ENCODE assay signal across 1 cellular context in genomic region chr7:129902788-129903422, GRCh38.
TF ChIP-seq lines count a peak whose summit lies in the region.

No MANE protein-coding gene starts in this region.

TF ChIP-seq in HCT116, 20 proteins besides CTCF, POLR2A, EP300 and RAD21 (continued from another document):
- TF ChIP-seq JUND (IDR thresholded peaks at IDR 0.05) (no peak), TCF7L2 (IDR thresholded peaks at IDR 0.05; ENCODE audit: borderline replicate concordance, extremely low read depth, insufficient read depth, insufficient read length) (no peak), ZFX (IDR thresholded peaks at IDR 0.05) (no peak), ATF3 (IDR thresholded peaks at IDR 0.05) (no peak), ZBTB33 (IDR thresholded peaks at IDR 0.05; ENCODE audit: extremely low read depth, insufficient replicate concordance, low read length) (no peak), SRF (IDR thresholded peaks at IDR 0.05; ENCODE audit: low read depth) (no peak), POLR2AphosphoS5 (IDR thresholded peaks at IDR 0.05; ENCODE audit: low read depth, low read length) (no peak)
